11 cellular contexts compared by ENCODE assay signal in genomic region chr10:114507449-114507848, GRCh38.
DNase-seq lines count a peak whose midpoint lies in the region; ATAC-seq and TF ChIP-seq lines count a peak whose summit lies in the region.
"Had no signal": no experiment of that assay in that cellular context is flagged by ENCODE, and none has a peak within 500 bp of the region (broad histone marks: within the 10 kb centered on the region; RNA-seq: fewer than 3 reads in every experiment).

No MANE protein-coding gene starts in this region.

- H3K27me3 Mint-ChIP-seq in CD4-positive, CD25-positive, alpha-beta regulatory T cell: no peaks in the 10 kb centered on the region

- peaks cover 56% of the 10 kb centered on the region for H3K36me3 Mint-ChIP-seq in CD4-positive, CD25-positive, alpha-beta regulatory T cell

- H3K23ac ChIP-seq in neuronal stem cell (ENCODE audit: low read depth, low read length, poor library complexity): no peak overlapping the region

- no peak overlapping the region for H3K4ac ChIP-seq in neuronal stem cell (ENCODE audit: low read length)

- no peak overlapping the region for H2BK15ac ChIP-seq in neuronal stem cell (ENCODE audit: low read length)

- H3K27me3 ChIP-seq in CD4-positive, CD25-positive, alpha-beta regulatory T cell (ENCODE audit: control insufficient read depth, insufficient read depth, low read length): no peaks in the 10 kb centered on the region
- no peaks in the 10 kb centered on the region for H3K27me3 ChIP-seq in neuronal stem cell (ENCODE audit: control insufficient read depth in 3 of 3, insufficient read depth in 3 of 3, low read depth in 1 of 3, low read length in 3 of 3)

- H3K4me3 Mint-ChIP-seq in CD4-positive, CD25-positive, alpha-beta regulatory T cell: no peak overlapping the region

- H3K18ac ChIP-seq in neuronal stem cell (ENCODE audit: low read length): peak overlapping the region; percentile 15

- no peak overlapping the region for H3K27ac ChIP-seq in CD4-positive, CD25-positive, alpha-beta regulatory T cell (ENCODE audit: insufficient read depth, low read length, poor library complexity, severe bottlenecking)
- H3K27ac ChIP-seq in neuronal stem cell (replicated peaks; ENCODE audit: low read length): no peak overlapping the region

- H2AK5ac ChIP-seq in neuronal stem cell (ENCODE audit: low read depth, low read length): peak overlapping the region; percentile 20

- peaks cover 23 to 89% (median 58%) of the 10 kb centered on the region in 4 donors for H3K4me1 Mint-ChIP-seq in CD4-positive, CD25-positive, alpha-beta regulatory T cell

- H4K91ac ChIP-seq in neuronal stem cell (ENCODE audit: low read depth, low read length, poor library complexity): no peak overlapping the region

- peaks cover 4% of the 10 kb centered on the region for H3K36me3 ChIP-seq in CD4-positive, CD25-positive, alpha-beta regulatory T cell (ENCODE audit: control insufficient read depth, insufficient read depth, low read length)
- peaks cover 2 to 28% of the 10 kb centered on the region in 2 donors for H3K36me3 ChIP-seq in neuronal stem cell (replicated peaks in 1 of 2; ENCODE audit: control insufficient read depth in 2 of 2, insufficient read depth in 2 of 2, low read length in 2 of 2)
- H3K36me3 ChIP-seq: thoracic aorta had no signal

- H3K4me2 ChIP-seq in neuronal stem cell (ENCODE audit: insufficient read depth, low read length, poor library complexity, severe bottlenecking): no peak overlapping the region

- no peak for DNase-seq in CD4-positive, CD25-positive, alpha-beta regulatory T cell
- peak; percentile 66 for DNase-seq in NCI-H510A (lab: John Stamatoyannopoulos, UW)
- peak; percentile 71 for DNase-seq in epithelial cell of esophagus (ENCODE audit: low read depth)
- DNase-seq in neuronal stem cell (ENCODE audit: low spot score): no peak
- DNase-seq in NCI-H1930 (lab: John Stamatoyannopoulos, UW): no peak
- DNase-seq in omental fat pad (ENCODE audit: low spot score): no peak
- DNase-seq in stimulated activated CD8-positive, alpha-beta memory T cell treated with anti-CD3 and anti-CD28 coated beads, Interleukin-4, amount 100 ng/mL, for 48 hours: no peak
- DNase-seq: DND-41, NCI-H1694 treated with DMSO at 0.1 percent for 48 hours had no signal

- H3K4me1 ChIP-seq in CD4-positive, CD25-positive, alpha-beta regulatory T cell (ENCODE audit: control insufficient read depth, insufficient read depth, low read length, poor library complexity, severe bottlenecking): peaks cover 26% of the 10 kb centered on the region
- H3K4me1 ChIP-seq in neuronal stem cell (ENCODE audit: control insufficient read depth in 2 of 2, insufficient read depth in 1 of 2, low read depth in 1 of 2, low read length in 2 of 2): peaks cover 8 to 36% of the 10 kb centered on the region in 2 donors

- peak overlapping the region in 2 of 3 donors; percentile 26 to 76 for H3K27ac Mint-ChIP-seq in CD4-positive, CD25-positive, alpha-beta regulatory T cell

- peak in 1 of 2 donors; percentile 20 for ATAC-seq in CD4-positive, CD25-positive, alpha-beta regulatory T cell (ENCODE audit: low read depth in 2 of 2)
- ATAC-seq in GM19455 (IDR thresholded peaks at IDR 0.05; ENCODE audit: unreplicated experiment): no peak
- ATAC-seq in omental fat pad (ENCODE audit: low FRiP score): no peak

- H2AFZ ChIP-seq in neuronal stem cell (ENCODE audit: low read length): no peak overlapping the region

- H3K9ac ChIP-seq in neuronal stem cell (ENCODE audit: low read depth, low read length, poor library complexity): no peak overlapping the region

- no peak overlapping the region for H3K4me3 ChIP-seq in CD4-positive, CD25-positive, alpha-beta regulatory T cell (ENCODE audit: low read depth, low read length)
- H3K4me3 ChIP-seq in epithelial cell of esophagus (ENCODE audit: low read length): no peak overlapping the region
- H3K4me3 ChIP-seq in neuronal stem cell (ENCODE audit: low read length in 2 of 2): no peak overlapping the region
- H3K4me3 ChIP-seq: thoracic aorta had no signal

- H3K9me3 ChIP-seq in CD4-positive, CD25-positive, alpha-beta regulatory T cell (ENCODE audit: control insufficient read depth in 2 of 2, low read length in 2 of 2): no peaks in the 10 kb centered on the region
- peaks cover 0 to 5% of the 10 kb centered on the region in 2 donors for H3K9me3 ChIP-seq in neuronal stem cell (replicated peaks in 1 of 2; ENCODE audit: control insufficient read depth in 2 of 2, insufficient read depth in 1 of 2, low read depth in 1 of 2, low read length in 2 of 2)
- H3K9me3 ChIP-seq: thoracic aorta had no signal

- H3K79me1 ChIP-seq in neuronal stem cell (ENCODE audit: low read depth, low read length): no peaks in the 10 kb centered on the region

- H4K8ac ChIP-seq in neuronal stem cell (ENCODE audit: low read depth, low read length): no peak overlapping the region

- H3K9me3 Mint-ChIP-seq in CD4-positive, CD25-positive, alpha-beta regulatory T cell: peaks cover 0 to 2% (median 0%) of the 10 kb centered on the region in 7 donors

- H3K14ac ChIP-seq in neuronal stem cell (ENCODE audit: low read length): no peak overlapping the region

- WGBS in neuronal stem cell (ENCODE audit: extremely low coverage in 2 of 2, insufficient read length in 2 of 2, insufficient replicate concordance in 1 of 2), 2 donors: no CpG with 5 or more reads among the region's 4 CpGs

- H2BK12ac ChIP-seq in neuronal stem cell (ENCODE audit: low read length): no peak overlapping the region

- H2BK120ac ChIP-seq in neuronal stem cell (ENCODE audit: low read depth, low read length): no peak overlapping the region

- no peak overlapping the region for H2BK5ac ChIP-seq in neuronal stem cell (ENCODE audit: low read length)

- TF ChIP-seq CTCF in epithelial cell of esophagus (IDR thresholded peaks at IDR 0.05; ENCODE audit: insufficient read depth, low read depth, low read length, missing control alignments): no peak
- no peak for TF ChIP-seq CTCF in omental fat pad (IDR thresholded peaks at IDR 0.05)

Comparison
In these comparisons a context has a peak if more than half of its experiments do, and no peak if none do; other contexts are left out.
1. DNase-seq: peak in NCI-H510A (single experiment) and epithelial cell of esophagus (single experiment); none in CD4-positive, CD25-positive, alpha-beta regulatory T cell (0 of 3), neuronal stem cell (single experiment), NCI-H1930 (0 of 2), omental fat pad (single experiment) and stimulated activated CD8-positive, alpha-beta memory T cell treated with anti-CD3 and anti-CD28 coated beads, Interleukin-4, amount 100 ng/mL, for 48 hours (single experiment).